In the genomic region with DNA sequence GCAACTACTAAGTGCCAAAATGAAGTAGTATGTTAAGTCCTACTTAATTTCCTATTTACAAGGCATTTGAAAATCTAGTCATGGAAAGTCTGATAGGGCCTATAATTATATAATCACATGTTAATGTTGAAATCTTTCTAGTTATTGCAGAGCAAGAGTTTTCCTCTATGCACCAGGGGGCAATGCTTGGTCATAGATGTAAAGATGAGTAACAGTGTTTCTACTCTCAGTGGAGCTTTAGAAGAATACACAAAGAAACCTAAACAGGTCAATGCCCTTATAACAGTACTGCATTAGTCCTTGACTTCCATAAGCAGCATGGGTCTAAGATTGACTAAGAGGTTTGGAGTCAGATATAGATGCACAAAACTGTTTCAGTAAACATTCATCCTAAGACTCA, we compare ENCODE assay signal across 8 cellular contexts.
DNase-seq lines count a peak whose midpoint lies in the region; ATAC-seq, FAIRE-seq and TF ChIP-seq lines count a peak whose summit lies in the region.

No MANE protein-coding gene starts in this region.

- no peaks in the 10 kb centered on the region for H3K27me3 ChIP-seq in Loucy (ENCODE audit: insufficient read depth, low read length, poor library complexity, severe bottlenecking)
- H3K27me3 ChIP-seq in colonic mucosa, result no peaks in the 10 kb centered on the region
- H3K27me3 ChIP-seq in pancreas, result no peaks in the 10 kb centered on the region

- ATAC-seq in pancreas, result peak in 3 of 4 donors; percentile 53 to 68 (median 59)
- no peak for ATAC-seq in HG02970 (IDR thresholded peaks at IDR 0.05; ENCODE audit: low FRiP score, unreplicated experiment)
- no peak for ATAC-seq in HG03520 (IDR thresholded peaks at IDR 0.05; ENCODE audit: unreplicated experiment)
- ATAC-seq in GM21515 (IDR thresholded peaks at IDR 0.05; ENCODE audit: unreplicated experiment), result no peak

- no peak for FAIRE-seq in pancreas (lab: Jason Lieb, UNC)

- no peaks in the 10 kb centered on the region for H3K9me2 ChIP-seq in Loucy (replicated peaks; ENCODE audit: low read depth, low read length)

- H3K79me2 ChIP-seq in Loucy (ENCODE audit: insufficient read depth, low read length), result no peaks in the 10 kb centered on the region

- DNase-seq in GM03348 (ENCODE audit: low spot score), result peak; percentile 52
- DNase-seq in colonic mucosa, result peak; percentile 21
- no peak for DNase-seq in pancreas
- DNase-seq in mesenteric fat pad (ENCODE audit: low spot score), result no peak

- H3F3A ChIP-seq in Loucy (ENCODE audit: low read depth), result no peaks in the 10 kb centered on the region

- intact Hi-C loops in colonic mucosa (cut with DNase I), result loop anchor here (5.0 to 10.0 kb wide), 2 partner anchors 217 to 235 kb away; a partner anchor contains a TSS
- intact Hi-C loops in pancreas (cut with DNase I), result no loop called here

- no peak overlapping the region for H2AFZ ChIP-seq in Loucy (ENCODE audit: low read length)

- TF ChIP-seq CTCF in Loucy (conservative IDR thresholded peaks at IDR 0.05; ENCODE audit: low read length), result peak; percentile 75
- no peak for TF ChIP-seq CTCF in colonic mucosa (IDR thresholded peaks at IDR 0.05)
- no peak for TF ChIP-seq CTCF in pancreas (IDR thresholded peaks at IDR 0.05)

- H3K9me3 ChIP-seq in Loucy (ENCODE audit: insufficient read depth, low read depth, low read length) (no peaks in the 10 kb centered on the region), colonic mucosa (no peaks in the 10 kb centered on the region), pancreas (no peaks in the 10 kb centered on the region)

- H3K4me1 ChIP-seq in Loucy (ENCODE audit: insufficient read depth, low read length, poor library complexity, severe bottlenecking), result no peaks in the 10 kb centered on the region
- H3K4me1 ChIP-seq in colonic mucosa, result no peaks in the 10 kb centered on the region
- no peaks in the 10 kb centered on the region for H3K4me1 ChIP-seq in pancreas

- H3K36me3 ChIP-seq in Loucy (ENCODE audit: insufficient read depth, low read length) (no peaks in the 10 kb centered on the region), colonic mucosa (no peaks in the 10 kb centered on the region), pancreas (no peaks in the 10 kb centered on the region)

- no peak overlapping the region for H3K4me2 ChIP-seq in Loucy (ENCODE audit: low read depth, low read length, poor library complexity, severe bottlenecking)

- H3K4me3 ChIP-seq in Loucy (ENCODE audit: low read length, poor library complexity, severe bottlenecking) (no peak overlapping the region), colonic mucosa (no peak overlapping the region), pancreas (no peak overlapping the region)

- H3K27ac ChIP-seq in colonic mucosa, result no peak overlapping the region
- H3K27ac ChIP-seq in pancreas, result no peak overlapping the region

- no peaks in the 10 kb centered on the region for H4K20me1 ChIP-seq in Loucy (ENCODE audit: insufficient read depth, low read length, poor library complexity, severe bottlenecking)

- no peak overlapping the region for H3K9ac ChIP-seq in Loucy (ENCODE audit: low read depth, low read length, poor library complexity, severe bottlenecking)
- H3K9ac ChIP-seq in colonic mucosa (ENCODE audit: low read depth in 2 of 2, low read length in 2 of 2), result no peak overlapping the region

Comparison
In these comparisons a context has a peak if more than half of its experiments do, and no peak if none do; other contexts are left out.
1. DNase-seq: peak in GM03348 (single experiment) and colonic mucosa (single experiment); none in pancreas (0 of 6) and mesenteric fat pad (single experiment).
2. ATAC-seq: peak in pancreas (3 of 4); none in HG02970 (single experiment), HG03520 (single experiment) and GM21515 (single experiment).